In the genomic region with DNA sequence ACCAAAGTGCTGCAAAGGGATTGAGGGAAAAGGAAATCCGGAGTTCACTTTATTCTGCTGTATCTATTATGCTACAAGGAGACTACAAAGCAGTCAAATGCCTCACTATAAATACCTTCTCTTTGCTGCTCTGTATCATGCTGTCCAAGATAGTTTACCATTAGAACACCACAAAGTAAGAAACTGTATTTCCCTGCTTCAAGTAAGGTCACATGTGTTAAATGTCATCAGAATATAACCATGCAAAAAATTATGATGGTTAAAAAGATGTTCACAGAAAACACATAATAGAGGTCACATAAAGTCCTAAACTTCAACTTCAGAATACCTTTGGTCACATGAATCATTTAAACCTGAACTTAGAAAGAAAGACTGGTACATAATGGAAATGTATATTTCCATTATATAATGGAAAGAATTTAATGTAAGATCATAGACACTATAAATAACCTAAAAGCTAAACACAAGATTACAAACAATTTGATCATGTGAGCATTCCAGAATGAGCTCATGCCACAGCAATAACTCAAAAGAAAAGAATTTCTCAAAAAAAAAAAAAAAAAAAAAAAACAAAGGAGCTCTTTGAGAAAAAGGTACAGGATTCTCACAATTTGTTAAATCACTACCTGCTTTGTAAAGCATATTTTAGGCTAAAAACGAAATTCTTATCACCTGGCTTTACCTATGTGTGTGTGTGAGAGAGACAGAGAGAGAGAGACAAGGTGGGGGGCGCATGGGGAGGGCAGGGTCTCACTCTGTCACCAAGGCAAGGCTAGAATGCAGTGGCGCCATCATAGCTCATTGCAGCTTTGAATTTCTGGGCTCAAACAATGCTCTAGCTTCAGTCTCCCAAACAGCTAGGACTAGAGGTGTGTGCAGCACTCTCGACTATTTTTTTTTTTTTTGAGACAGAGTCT, we compare ENCODE assay signal across 12 cellular contexts. TPM values are rescaled to one million over a fixed set of nuclear protein-coding genes. Genes with fewer than 3 reads are reported as not detected.
DNase-seq lines count a peak whose midpoint lies in the region; ATAC-seq and TF ChIP-seq lines count a peak whose summit lies in the region.
"Had no signal": no experiment of that assay in that cellular context is flagged by ENCODE, and none has a peak within 500 bp of the region (broad histone marks: within the 10 kb centered on the region; RNA-seq: fewer than 3 reads in every experiment).

No MANE protein-coding gene starts in this region.

- H3K4me3 ChIP-seq in HEK293 (ENCODE audit: low read depth, low read length) (no peak overlapping the region), brain microvascular endothelial cell (ENCODE audit: low read depth, low read length) (no peak overlapping the region), hepatocyte (no peak overlapping the region), smooth muscle cell (no peak overlapping the region)
- H3K4me3 ChIP-seq: SK-N-MC had no signal

- no peaks in the 10 kb centered on the region for H3K27me3 Mint-ChIP-seq in stimulated activated naive B cell treated with anti-CD40 and anti-IgM and Interleukin-4, amounts not matched to agents 10 μg/mL and 1 μg/mL and 100 μg/mL, for 72 hours

- DNase-seq in brain microvascular endothelial cell (no peak), hepatocyte (ENCODE audit: low spot score) (no peak), smooth muscle cell (lab: John Stamatoyannopoulos, UW; ENCODE audit: unreplicated experiment) (no peak), NOMO-1 treated with dmso at 0.1 percent for 144 hours (lab: John Stamatoyannopoulos, UW; ENCODE audit: unreplicated experiment) (no peak)
- DNase-seq in stimulated activated naive B cell treated with anti-CD40 and anti-IgM and Interleukin-4, amounts not matched to agents 10 μg/mL and 1 μg/mL and 100 μg/mL, for 72 hours: no peak
- no peak for DNase-seq in activated naive CD4-positive, alpha-beta T cell (lab: John Stamatoyannopoulos, UW)
- DNase-seq: activated CD4-positive, alpha-beta T cell treated with anti-CD3 and anti-CD28 coated beads for 48 hours; activated naive CD4-positive, alpha-beta T cell treated with anti-CD3 and anti-CD28 coated beads, Interleukin-2, amount 10 ng/mL, durations not matched to agents 7 days and 5 days; Karpas-422 had no signal

- H3K4me3 Mint-ChIP-seq in stimulated activated naive B cell treated with anti-CD40 and anti-IgM and Interleukin-4, amounts not matched to agents 10 μg/mL and 1 μg/mL and 100 μg/mL, for 72 hours: no peak overlapping the region
- H3K4me3 Mint-ChIP-seq: activated naive CD4-positive, alpha-beta T cell treated with anti-CD3 and anti-CD28 coated beads, Interleukin-2, amount 10 ng/mL, durations not matched to agents 7 days and 5 days had no signal

- TF ChIP-seq CTCF in HEK293 (tag by site-specific recombination; IDR thresholded peaks at IDR 0.05) (no peak), brain microvascular endothelial cell (IDR thresholded peaks at IDR 0.05; ENCODE audit: low read depth, low read length, missing control alignments) (no peak), hepatocyte (IDR thresholded peaks at IDR 0.05; ENCODE audit: poor library complexity) (no peak), smooth muscle cell (IDR thresholded peaks at IDR 0.05; ENCODE audit: borderline replicate concordance, insufficient read depth, poor library complexity, severe bottlenecking) (no peak)

- H2AFZ ChIP-seq in hepatocyte: no peak overlapping the region
- no peak overlapping the region for H2AFZ ChIP-seq in smooth muscle cell (ENCODE audit: low read depth)

- H3K9me3 ChIP-seq in HEK293 (ENCODE audit: control insufficient read depth, insufficient read depth, low read depth, low read length): no peaks in the 10 kb centered on the region
- H3K9me3 ChIP-seq in hepatocyte (ENCODE audit: low read depth): no peaks in the 10 kb centered on the region
- H3K9me3 ChIP-seq in smooth muscle cell (replicated peaks; ENCODE audit: low read depth): no peaks in the 10 kb centered on the region

- no peak overlapping the region for H3K27ac Mint-ChIP-seq in stimulated activated naive B cell treated with anti-CD40 and anti-IgM and Interleukin-4, amounts not matched to agents 10 μg/mL and 1 μg/mL and 100 μg/mL, for 72 hours
- H3K27ac Mint-ChIP-seq: activated naive CD4-positive, alpha-beta T cell treated with anti-CD3 and anti-CD28 coated beads, Interleukin-2, amount 10 ng/mL, durations not matched to agents 7 days and 5 days had no signal

- H3K9me2 ChIP-seq in hepatocyte (replicated peaks; ENCODE audit: insufficient read depth): no peaks in the 10 kb centered on the region

- H4K20me1 ChIP-seq in hepatocyte (ENCODE audit: insufficient read depth, poor library complexity, severe bottlenecking) (no peaks in the 10 kb centered on the region), smooth muscle cell (ENCODE audit: low read depth) (peaks cover 39% of the 10 kb centered on the region)

- H3K79me2 ChIP-seq in hepatocyte: peaks cover 62% of the 10 kb centered on the region
- H3K79me2 ChIP-seq in smooth muscle cell (ENCODE audit: low read depth): peaks cover 50% of the 10 kb centered on the region

- no peak for ATAC-seq in stimulated activated naive B cell treated with anti-CD40 and anti-IgM and Interleukin-4, amounts not matched to agents 10 μg/mL and 1 μg/mL and 100 μg/mL, for 72 hours (replicated peaks)
- no peak for ATAC-seq in GM18867 (IDR thresholded peaks at IDR 0.05; ENCODE audit: unreplicated experiment)

- no peaks in the 10 kb centered on the region for H3K27me3 ChIP-seq in brain microvascular endothelial cell (replicated peaks)
- H3K27me3 ChIP-seq in hepatocyte: no peaks in the 10 kb centered on the region
- H3K27me3 ChIP-seq in smooth muscle cell (ENCODE audit: low read depth): no peaks in the 10 kb centered on the region

- peaks cover 6 to 11% of the 10 kb centered on the region in 2 donors for H3K4me1 Mint-ChIP-seq in stimulated activated naive B cell treated with anti-CD40 and anti-IgM and Interleukin-4, amounts not matched to agents 10 μg/mL and 1 μg/mL and 100 μg/mL, for 72 hours
- H3K4me1 Mint-ChIP-seq: activated naive CD4-positive, alpha-beta T cell treated with anti-CD3 and anti-CD28 coated beads, Interleukin-2, amount 10 ng/mL, durations not matched to agents 7 days and 5 days had no signal

- POLR2A ChIA-PET in HEK293 (lab: Yijun Ruan, JAX): no interaction called here

- no peak overlapping the region for H3K4me2 ChIP-seq in hepatocyte
- peak overlapping the region; percentile 53 for H3K4me2 ChIP-seq in smooth muscle cell

- no peaks in the 10 kb centered on the region for H3K36me3 Mint-ChIP-seq in stimulated activated naive B cell treated with anti-CD40 and anti-IgM and Interleukin-4, amounts not matched to agents 10 μg/mL and 1 μg/mL and 100 μg/mL, for 72 hours
- H3K36me3 Mint-ChIP-seq: activated naive CD4-positive, alpha-beta T cell treated with anti-CD3 and anti-CD28 coated beads, Interleukin-2, amount 10 ng/mL, durations not matched to agents 7 days and 5 days had no signal

- no peaks in the 10 kb centered on the region for H3K9me3 Mint-ChIP-seq in stimulated activated naive B cell treated with anti-CD40 and anti-IgM and Interleukin-4, amounts not matched to agents 10 μg/mL and 1 μg/mL and 100 μg/mL, for 72 hours
- H3K9me3 Mint-ChIP-seq: activated naive CD4-positive, alpha-beta T cell treated with anti-CD3 and anti-CD28 coated beads, Interleukin-2, amount 10 ng/mL, durations not matched to agents 7 days and 5 days had no signal

- no peaks in the 10 kb centered on the region for H3F3A ChIP-seq in smooth muscle cell (ENCODE audit: low read depth)

- no peaks in the 10 kb centered on the region for H3K36me3 ChIP-seq in HEK293 (ENCODE audit: control insufficient read depth in 2 of 2, insufficient read depth in 1 of 2, low read length in 2 of 2)
- no peaks in the 10 kb centered on the region for H3K36me3 ChIP-seq in brain microvascular endothelial cell (replicated peaks)
- H3K36me3 ChIP-seq in hepatocyte (replicated peaks; ENCODE audit: insufficient read depth, low read depth): no peaks in the 10 kb centered on the region
- H3K36me3 ChIP-seq in smooth muscle cell (ENCODE audit: low read depth): no peaks in the 10 kb centered on the region

- H3K9ac ChIP-seq in smooth muscle cell (ENCODE audit: low read depth): peak overlapping the region; percentile 75

- in situ Hi-C loops in brain microvascular endothelial cell (cut with HindIII; ENCODE audit: low pct_ligation_motif_present, low sequenced_read_pairs): no loop called here

- CTCF ChIA-PET in HEK293 (lab: Yijun Ruan, JAX): interaction anchor here (0.6 kb wide), 1 partner anchor 46 kb away, joined by 3 read pairs; no protein-coding TSS in a partner anchor

- H3K4me1 ChIP-seq in HEK293 (ENCODE audit: control insufficient read depth, insufficient read depth, low read length): no peaks in the 10 kb centered on the region
- peaks cover 16% of the 10 kb centered on the region for H3K4me1 ChIP-seq in hepatocyte (ENCODE audit: insufficient read depth)
- H3K4me1 ChIP-seq in smooth muscle cell (ENCODE audit: low read depth): peaks cover 6% of the 10 kb centered on the region

- H3K27ac ChIP-seq in HEK293 (ENCODE audit: extremely low read depth, low read depth, low read length) (no peak overlapping the region), brain microvascular endothelial cell (peak overlapping the region; percentile 41), hepatocyte (peak overlapping the region; percentile 26), smooth muscle cell (ENCODE audit: low read depth) (peak overlapping the region; percentile 89)
- H3K27ac ChIP-seq: SK-N-MC had no signal

- WGBS in hepatocyte (ENCODE audit: low lambda C conversion rate, missing lambda C conversion rate): 77% methylated on average over 5 of the region's 5 CpGs
- WGBS in smooth muscle cell (ENCODE audit: low lambda C conversion rate): 80% methylated on average over 5 of the region's 5 CpGs

TF ChIP-seq in HEK293, 187 proteins besides CTCF, POLR2A, EP300 and RAD21:
- no peak for TF ChIP-seq KLF1 (tag by site-specific recombination; IDR thresholded peaks at IDR 0.05)
- TF ChIP-seq, protein P1, sequence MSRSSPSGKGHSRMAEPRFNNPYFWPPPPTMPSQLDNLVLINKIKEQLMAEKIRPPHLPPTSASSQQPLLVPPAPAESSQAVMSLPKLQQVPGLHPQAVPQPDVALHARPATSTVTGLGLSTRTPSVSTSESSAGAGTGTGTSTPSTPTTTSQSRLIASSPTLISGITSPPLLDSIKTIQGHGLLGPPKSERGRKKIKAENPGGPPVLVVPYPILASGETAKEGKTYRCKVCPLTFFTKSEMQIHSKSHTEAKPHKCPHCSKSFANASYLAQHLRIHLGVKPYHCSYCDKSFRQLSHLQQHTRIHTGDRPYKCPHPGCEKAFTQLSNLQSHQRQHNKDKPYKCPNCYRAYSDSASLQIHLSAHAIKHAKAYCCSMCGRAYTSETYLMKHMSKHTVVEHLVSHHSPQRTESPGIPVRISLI (tag by site-specific recombination; IDR thresholded peaks at IDR 0.05): peak; percentile 66; the same call in 1 of the 2 replicates
TF ChIP-seq in HEK293: peak in this region for 1.

RNA-seq across cellular contexts. Expression of a gene that starts 58.7 kb away (rescaled TPM):
- total RNA-seq in hepatocyte (27.9 TPM in 2 replicates), smooth muscle cell (28.4 and 31.9 TPM in 2 replicates)
- polyA plus RNA-seq in hepatocyte (13.0 and 16.2 TPM in 2 replicates), smooth muscle cell (10.4 and 15.9 TPM in 2 replicates)
